ENCODE assay signal across 9 cellular contexts in the genomic region with DNA sequence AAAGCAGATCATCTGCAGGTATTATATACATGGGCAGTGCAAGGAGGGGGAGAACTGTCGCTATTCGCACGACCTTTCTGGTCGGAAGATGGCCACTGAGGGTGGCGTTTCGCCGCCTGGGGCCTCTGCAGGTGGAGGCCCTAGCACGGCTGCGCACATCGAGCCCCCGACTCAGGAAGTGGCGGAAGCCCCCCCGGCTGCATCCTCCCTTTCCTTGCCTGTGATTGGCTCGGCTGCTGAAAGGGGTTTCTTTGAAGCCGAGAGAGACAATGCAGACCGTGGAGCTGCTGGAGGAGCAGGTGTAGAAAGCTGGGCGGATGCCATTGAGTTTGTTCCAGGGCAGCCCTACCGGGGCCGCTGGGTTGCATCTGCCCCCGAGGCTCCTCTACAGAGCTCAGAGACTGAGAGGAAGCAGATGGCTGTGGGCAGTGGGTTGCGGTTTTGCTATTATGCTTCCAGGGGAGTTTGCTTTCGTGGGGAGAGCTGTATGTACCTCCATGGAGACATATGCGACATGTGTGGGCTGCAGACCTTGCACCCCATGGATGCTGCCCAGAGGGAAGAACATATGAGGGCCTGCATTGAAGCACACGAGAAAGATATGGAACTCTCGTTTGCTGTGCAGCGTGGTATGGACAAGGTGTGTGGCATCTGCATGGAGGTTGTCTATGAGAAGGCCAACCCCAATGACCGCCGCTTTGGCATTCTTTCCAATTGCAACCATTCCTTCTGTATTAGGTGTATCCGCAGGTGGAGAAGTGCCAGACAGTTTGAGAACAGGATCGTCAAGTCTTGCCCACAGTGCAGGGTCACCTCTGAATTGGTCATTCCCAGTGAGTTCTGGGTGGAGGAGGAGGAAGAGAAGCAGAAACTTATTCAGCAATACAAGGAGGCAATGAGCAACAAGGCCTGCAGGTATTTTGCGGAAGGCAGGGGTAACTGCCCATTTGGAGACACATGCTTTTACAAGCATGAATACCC. TPM values are rescaled to one million over a fixed set of nuclear protein-coding genes. Genes with fewer than 3 reads are reported as not detected.
DNase-seq lines count a peak whose midpoint lies in the region; ATAC-seq and TF ChIP-seq lines count a peak whose summit lies in the region.
"Had no signal": no experiment of that assay in that cellular context is flagged by ENCODE, and none has a peak within 500 bp of the region (broad histone marks: within the 10 kb centered on the region; RNA-seq: fewer than 3 reads in every experiment).

No MANE protein-coding gene starts in this region.

- intact Hi-C loops in mucosa of descending colon (cut with DNase I, micrococcal nuclease) = no loop called here

- H3K4me1 ChIP-seq in mucosa of descending colon (ENCODE audit: low read depth) = no peaks in the 10 kb centered on the region

- H3K4me3 ChIP-seq in foreskin fibroblast (ENCODE audit: low read depth in 1 of 2, low read length in 2 of 2) (peak overlapping the region; percentile 56 to 79), mucosa of descending colon (no peak overlapping the region)

- no peak for TF ChIP-seq CTCF in foreskin fibroblast (IDR thresholded peaks at IDR 0.05; ENCODE audit: low read depth, low read length)
- no peak for TF ChIP-seq CTCF in mucosa of descending colon (IDR thresholded peaks at IDR 0.05)

- DNase-seq in DMS 273 treated with DMSO at 0.1 percent for 48 hours (lab: John Stamatoyannopoulos, UW) = peak; percentile 0
- DNase-seq in NCI-H1694 treated with DMSO at 0.1 percent for 48 hours (lab: John Stamatoyannopoulos, UW) = peak; percentile 39
- DNase-seq in activated CD4-positive, alpha-beta T cell treated with anti-CD3 and anti-CD28 coated beads for 48 hours = peak; percentile 32
- DNase-seq in foreskin fibroblast = peak in 1 of 2 donors; percentile 28
- peak in 32 of 49 donors; percentile 14 to 71 (median 44) for DNase-seq in substantia nigra (lab: John Stamatoyannopoulos, UW)
- DNase-seq in mucosa of descending colon = no peak
- DNase-seq in epidermal melanocyte (ENCODE audit: insufficient read length, low spot score) = no peak

- ATAC-seq in HG02885 (IDR thresholded peaks at IDR 0.05; ENCODE audit: poor library complexity, unreplicated experiment) (no peak), mucosa of descending colon (no peak)

- peak overlapping the region; percentile 81 for H3K27ac ChIP-seq in substantia nigra (ENCODE audit: low read depth, low read length, poor library complexity, severe bottlenecking)

- peaks cover 5% of the 10 kb centered on the region for H3K9me3 ChIP-seq in mucosa of descending colon

- no peaks in the 10 kb centered on the region for H3K36me3 ChIP-seq in mucosa of descending colon (ENCODE audit: low read depth)

RNA-seq across cellular contexts. Expression of gene MKRN3, which starts 0.9 kb away (rescaled TPM):
- total RNA-seq in mucosa of descending colon = 1 to 10 TPM in 1 of 3 donors, under 1 TPM in 1, not detected in 1; 0.61 to 3.6 TPM
- total RNA-seq: H1 had no signal

Comparison
In these comparisons a context has a peak if more than half of its experiments do, and no peak if none do; other contexts are left out.
1. DNase-seq: peak in DMS 273 treated with DMSO at 0.1 percent for 48 hours (single experiment), NCI-H1694 treated with DMSO at 0.1 percent for 48 hours (single experiment), activated CD4-positive, alpha-beta T cell treated with anti-CD3 and anti-CD28 coated beads for 48 hours (single experiment) and substantia nigra (32 of 49); none in mucosa of descending colon (0 of 3) and epidermal melanocyte (single experiment).